In genomic region chr18:24426398-24427294, GRCh38 we compare ENCODE assay signal across 8 cellular contexts. TPM values are rescaled to one million over a fixed set of nuclear protein-coding genes. Genes with fewer than 3 reads are reported as not detected.
DNase-seq lines count a peak whose midpoint lies in the region; ATAC-seq lines count a peak whose summit lies in the region.

TSS of gene IMPACT (plus strand) at chr18:24426670. CDS start at chr18:24426757, 87 bp downstream.

- H3K27me3 Mint-ChIP-seq in activated T-helper 2 cell treated with anti-CD3 and anti-CD28 coated beads, Interferon-gamma antibody, Interleukin-2, Interleukin-4, amounts not matched to agents 10 μg/mL and 5 μg/mL and 100 μg/mL, durations not matched to agents 14 hours and 24 hours and 36 hours (ENCODE audit: low read depth), result peaks cover 34% of the 10 kb centered on the region
- H3K27me3 Mint-ChIP-seq in naive thymus-derived CD8-positive, alpha-beta T cell, result peaks cover 17 to 33% (median 28%) of the 10 kb centered on the region in 5 donors
- peaks cover 22 to 32% of the 10 kb centered on the region in 2 donors for H3K27me3 Mint-ChIP-seq in stimulated activated naive B cell treated with anti-CD40 and anti-IgM and Interleukin-4, amounts not matched to agents 10 μg/mL and 1 μg/mL and 100 μg/mL, for 72 hours

- peaks cover 29% of the 10 kb centered on the region for H3K36me3 Mint-ChIP-seq in activated T-helper 2 cell treated with anti-CD3 and anti-CD28 coated beads, Interferon-gamma antibody, Interleukin-2, Interleukin-4, amounts not matched to agents 10 μg/mL and 5 μg/mL and 100 μg/mL, durations not matched to agents 14 hours and 24 hours and 36 hours (ENCODE audit: low read depth)
- peaks cover 10 to 36% (median 18%) of the 10 kb centered on the region in 3 donors for H3K36me3 Mint-ChIP-seq in naive thymus-derived CD8-positive, alpha-beta T cell
- peaks cover 15 to 20% of the 10 kb centered on the region in 2 donors for H3K36me3 Mint-ChIP-seq in stimulated activated naive B cell treated with anti-CD40 and anti-IgM and Interleukin-4, amounts not matched to agents 10 μg/mL and 1 μg/mL and 100 μg/mL, for 72 hours

- DNase-seq in DMS 273 (lab: John Stamatoyannopoulos, UW; ENCODE audit: unreplicated experiment) (peak; percentile 92), HUDEP-2 (lab: John Stamatoyannopoulos, UW; ENCODE audit: unreplicated experiment in 76 of 76) (peak in 75 of 76 experiments; percentile 17 to 95 (median 80)), RKO (ENCODE audit: low spot score) (peak; percentile 92), fibroblast of peridontal ligament (ENCODE audit: extremely low read depth) (peak; percentile 63)
- peak; percentile 59 for DNase-seq in activated T-helper 2 cell treated with anti-CD3 and anti-CD28 coated beads, Interferon-gamma antibody, Interleukin-2, Interleukin-4, amounts not matched to agents 10 μg/mL and 5 μg/mL and 100 μg/mL, durations not matched to agents 14 hours and 24 hours and 36 hours (ENCODE audit: low spot score)
- DNase-seq in naive thymus-derived CD8-positive, alpha-beta T cell, result peak; percentile 58 to 86 (median 80)
- peak; percentile 80 for DNase-seq in stimulated activated naive B cell treated with anti-CD40 and anti-IgM and Interleukin-4, amounts not matched to agents 10 μg/mL and 1 μg/mL and 100 μg/mL, for 72 hours

- peaks cover 23% of the 10 kb centered on the region for H3K9me3 Mint-ChIP-seq in activated T-helper 2 cell treated with anti-CD3 and anti-CD28 coated beads, Interferon-gamma antibody, Interleukin-2, Interleukin-4, amounts not matched to agents 10 μg/mL and 5 μg/mL and 100 μg/mL, durations not matched to agents 14 hours and 24 hours and 36 hours
- H3K9me3 Mint-ChIP-seq in naive thymus-derived CD8-positive, alpha-beta T cell, result peaks cover 0 to 24% (median 11%) of the 10 kb centered on the region in 9 donors
- H3K9me3 Mint-ChIP-seq in stimulated activated naive B cell treated with anti-CD40 and anti-IgM and Interleukin-4, amounts not matched to agents 10 μg/mL and 1 μg/mL and 100 μg/mL, for 72 hours, result peaks cover 4% of the 10 kb centered on the region in 2 donors

- H3K4me3 Mint-ChIP-seq in activated T-helper 2 cell treated with anti-CD3 and anti-CD28 coated beads, Interferon-gamma antibody, Interleukin-2, Interleukin-4, amounts not matched to agents 10 μg/mL and 5 μg/mL and 100 μg/mL, durations not matched to agents 14 hours and 24 hours and 36 hours (ENCODE audit: low read depth), result peak within 1 kb of the TSS; percentile 82
- H3K4me3 Mint-ChIP-seq in naive thymus-derived CD8-positive, alpha-beta T cell, result peak within 1 kb of the TSS; percentile 86 to 94 (median 91)
- peak within 1 kb of the TSS; percentile 95 to 99 for H3K4me3 Mint-ChIP-seq in stimulated activated naive B cell treated with anti-CD40 and anti-IgM and Interleukin-4, amounts not matched to agents 10 μg/mL and 1 μg/mL and 100 μg/mL, for 72 hours

- peaks cover 10% of the 10 kb centered on the region for H3K4me1 Mint-ChIP-seq in activated T-helper 2 cell treated with anti-CD3 and anti-CD28 coated beads, Interferon-gamma antibody, Interleukin-2, Interleukin-4, amounts not matched to agents 10 μg/mL and 5 μg/mL and 100 μg/mL, durations not matched to agents 14 hours and 24 hours and 36 hours (ENCODE audit: low read depth)
- peaks cover 9 to 31% (median 27%) of the 10 kb centered on the region in 4 donors for H3K4me1 Mint-ChIP-seq in naive thymus-derived CD8-positive, alpha-beta T cell
- H3K4me1 Mint-ChIP-seq in stimulated activated naive B cell treated with anti-CD40 and anti-IgM and Interleukin-4, amounts not matched to agents 10 μg/mL and 1 μg/mL and 100 μg/mL, for 72 hours, result peaks cover 13 to 26% of the 10 kb centered on the region in 2 donors

- H3K27ac Mint-ChIP-seq in activated T-helper 2 cell treated with anti-CD3 and anti-CD28 coated beads, Interferon-gamma antibody, Interleukin-2, Interleukin-4, amounts not matched to agents 10 μg/mL and 5 μg/mL and 100 μg/mL, durations not matched to agents 14 hours and 24 hours and 36 hours, result peak within 1 kb of the TSS; percentile 79
- peak within 1 kb of the TSS; percentile 79 to 95 (median 91) for H3K27ac Mint-ChIP-seq in naive thymus-derived CD8-positive, alpha-beta T cell
- peak within 1 kb of the TSS; percentile 100 for H3K27ac Mint-ChIP-seq in stimulated activated naive B cell treated with anti-CD40 and anti-IgM and Interleukin-4, amounts not matched to agents 10 μg/mL and 1 μg/mL and 100 μg/mL, for 72 hours

- POLR2A ChIA-PET in naive thymus-derived CD8-positive, alpha-beta T cell (lab: Charles Lee), result interaction anchor here (1.0 kb wide), 1 partner anchor 13 kb away, joined by 5 read pairs; no protein-coding TSS in a partner anchor

- ATAC-seq in GM21381 (IDR thresholded peaks at IDR 0.05; ENCODE audit: unreplicated experiment), result peak; percentile 89
- peak; percentile 88 to 93 for ATAC-seq in naive thymus-derived CD8-positive, alpha-beta T cell
- peak; percentile 94 to 97 for ATAC-seq in stimulated activated naive B cell treated with anti-CD40 and anti-IgM and Interleukin-4, amounts not matched to agents 10 μg/mL and 1 μg/mL and 100 μg/mL, for 72 hours (replicated peaks)

- intact Hi-C loops in activated T-helper 2 cell treated with anti-CD3 and anti-CD28 coated beads, Interferon-gamma antibody, Interleukin-2, Interleukin-4, amounts not matched to agents 10 μg/mL and 5 μg/mL and 100 μg/mL, durations not matched to agents 14 hours and 24 hours and 36 hours (cut with micrococcal nuclease), result no loop called here

RNA-seq across cellular contexts. Expression of gene IMPACT, which starts in this region (rescaled TPM):
- 4.5 and 6.2 TPM in 2 replicates for total RNA-seq in activated T-helper 2 cell treated with anti-CD3 and anti-CD28 coated beads, Interferon-gamma antibody, Interleukin-2, Interleukin-4, amounts not matched to agents 10 μg/mL and 5 μg/mL and 100 μg/mL, durations not matched to agents 14 hours and 24 hours and 36 hours
- 10 to 100 TPM; 14.6 to 18.5 TPM for total RNA-seq in naive thymus-derived CD8-positive, alpha-beta T cell
- polyA plus RNA-seq in naive thymus-derived CD8-positive, alpha-beta T cell, result 10 to 100 TPM; 13.5 to 22.5 (median 17.5) TPM

Comparison
In these comparisons a context has a peak if more than half of its experiments do, and no peak if none do; other contexts are left out.
1. Peak in every context shown above with its lines: DNase-seq and ATAC-seq.